39 cellular contexts compared by ENCODE assay signal in genomic region chr6:163915131-163915530, GRCh38.
"Had no signal": no experiment of that assay in that cellular context is flagged by ENCODE, and none has a peak within 500 bp of the region (broad histone marks: within the 10 kb centered on the region; RNA-seq: fewer than 3 reads in every experiment).

No MANE protein-coding gene starts in this region.

- FAIRE-seq: astrocyte, bronchial epithelial cell had no signal

- H3K4me3 Mint-ChIP-seq: activated naive CD4-positive, alpha-beta T cell treated with anti-CD3 and anti-CD28 coated beads for 36 hours; activated naive CD4-positive, alpha-beta T cell treated with anti-CD3 and anti-CD28 coated beads, Interleukin-2, amount 10 ng/mL, durations not matched to agents 7 days and 5 days; activated naive CD4-positive, alpha-beta T cell treated with anti-CD3 and anti-CD28 coated beads, Interleukin-2, amount 50 U/mL, for 24 hours; activated naive CD8-positive, alpha-beta T cell; activated naive CD8-positive, alpha-beta T cell treated with anti-CD3 and anti-CD28 coated beads for 36 hours; activated naive CD8-positive, alpha-beta T cell treated with anti-CD3 and anti-CD28 coated beads, Interleukin-2, amount 10 ng/mL, durations not matched to agents 7 days and 5 days; activated naive CD8-positive, alpha-beta T cell treated with anti-CD3 and anti-CD28 coated beads, Interleukin-2, amount 50 U/mL, for 24 hours; activated T-cell treated with anti-CD3 and anti-CD28 coated beads, Interleukin-2, amount 50 U/mL, for 24 hours; activated T-cell treated with anti-CD3 and anti-CD28 coated beads, Interleukin-2, amount 50 U/mL, for 4 hours; activated T-cell treated with anti-CD3 and anti-CD28 coated beads, Interleukin-2, amount 50 U/mL, for 72 hours; activated T-helper 1 cell treated with anti-CD3 and anti-CD28 coated beads, Interleukin-12 subunit alpha, Interleukin-12 subunit beta, Interleukin-2, Interleukin-4 antibody, amounts not matched to agents 30 ng/mL and 10 ng/mL and 1 ng/mL, durations not matched to agents 14 hours and 24 hours and 36 hours; activated T-helper 17 cell treated with anti-CD3 and anti-CD28 coated beads, Interleukin-2, amount 50 U/mL, for 72 hours; brain; central memory CD8-positive, alpha-beta T cell had no signal

- H3K4me1 Mint-ChIP-seq: activated naive CD4-positive, alpha-beta T cell treated with anti-CD3 and anti-CD28 coated beads, Interleukin-2, amount 10 ng/mL, durations not matched to agents 7 days and 5 days; activated naive CD4-positive, alpha-beta T cell treated with anti-CD3 and anti-CD28 coated beads, Interleukin-2, amount 50 U/mL, for 24 hours; activated naive CD8-positive, alpha-beta T cell treated with anti-CD3 and anti-CD28 coated beads for 36 hours; activated naive CD8-positive, alpha-beta T cell treated with anti-CD3 and anti-CD28 coated beads, Interleukin-2, amount 10 ng/mL, durations not matched to agents 7 days and 5 days; activated naive CD8-positive, alpha-beta T cell treated with anti-CD3 and anti-CD28 coated beads, Interleukin-2, amount 50 U/mL, for 24 hours; activated T-helper 17 cell treated with anti-CD3 and anti-CD28 coated beads, Interleukin-2, amount 50 U/mL, for 72 hours; central memory CD8-positive, alpha-beta T cell had no signal

- ATAC-seq: activated naive CD4-positive, alpha-beta T cell treated with anti-CD3 and anti-CD28 coated beads, Interleukin-2, amount 50 U/mL, for 72 hours; activated naive CD8-positive, alpha-beta T cell treated with anti-CD3 and anti-CD28 coated beads, Interleukin-2, amount 50 U/mL, for 24 hours; activated T-cell treated with anti-CD3 and anti-CD28 coated beads, Interleukin-2, amount 50 U/mL, for 4 hours; activated T-cell treated with anti-CD3 and anti-CD28 coated beads, Interleukin-2, amount 50 U/mL, for 72 hours; activated T-helper 17 cell treated with anti-CD3 and anti-CD28 coated beads, Interleukin-2, amount 50 U/mL, for 72 hours; body of pancreas had no signal

- H3K27ac Mint-ChIP-seq: activated naive CD4-positive, alpha-beta T cell treated with anti-CD3 and anti-CD28 coated beads for 36 hours; activated naive CD4-positive, alpha-beta T cell treated with anti-CD3 and anti-CD28 coated beads, Interleukin-2, amount 10 ng/mL, durations not matched to agents 7 days and 5 days; activated naive CD4-positive, alpha-beta T cell treated with anti-CD3 and anti-CD28 coated beads, Interleukin-2, amount 50 U/mL, for 24 hours; activated naive CD4-positive, alpha-beta T cell treated with anti-CD3 and anti-CD28 coated beads, Interleukin-2, amount 50 U/mL, for 72 hours; activated naive CD8-positive, alpha-beta T cell; activated naive CD8-positive, alpha-beta T cell treated with anti-CD3 and anti-CD28 coated beads for 36 hours; activated naive CD8-positive, alpha-beta T cell treated with anti-CD3 and anti-CD28 coated beads, Interleukin-2, amount 10 ng/mL, durations not matched to agents 7 days and 5 days; activated naive CD8-positive, alpha-beta T cell treated with anti-CD3 and anti-CD28 coated beads, Interleukin-2, amount 50 U/mL, for 24 hours; activated T-cell treated with anti-CD3 and anti-CD28 coated beads, Interleukin-2, amount 50 U/mL, for 24 hours; activated T-cell treated with anti-CD3 and anti-CD28 coated beads, Interleukin-2, amount 50 U/mL, for 72 hours; activated T-helper 1 cell treated with anti-CD3 and anti-CD28 coated beads, Interleukin-12 subunit alpha, Interleukin-12 subunit beta, Interleukin-2, Interleukin-4 antibody, amounts not matched to agents 30 ng/mL and 10 ng/mL and 1 ng/mL, durations not matched to agents 14 hours and 24 hours and 36 hours; activated T-helper 17 cell treated with anti-CD3 and anti-CD28 coated beads, Interleukin-2, amount 50 U/mL, for 72 hours; activated T-helper 2 cell treated with anti-CD3 and anti-CD28 coated beads, Interferon-gamma antibody, Interleukin-2, Interleukin-4, amounts not matched to agents 10 μg/mL and 5 μg/mL and 100 μg/mL, durations not matched to agents 14 hours and 24 hours and 36 hours had no signal

- H3K9me3 ChIP-seq: adrenal gland, ascending aorta, body of pancreas, breast epithelium had no signal

- DNase-seq: activated effector memory CD4-positive, alpha-beta T cell treated with anti-CD3 and anti-CD28 coated beads, Interleukin-2, amount 50 U/mL, for 16 hours; activated effector memory CD4-positive, alpha-beta T cell treated with Interleukin-2 at 50 U/mL for 16 hours; activated gamma-delta T cell; activated gamma-delta T cell treated with Interleukin-2 at 50 U/mL for 16 hours; activated naive CD4-positive, alpha-beta T cell; activated naive CD4-positive, alpha-beta T cell treated with anti-CD3 and anti-CD28 coated beads for 36 hours; activated naive CD4-positive, alpha-beta T cell treated with anti-CD3 and anti-CD28 coated beads, Interleukin-2, amount 10 ng/mL, durations not matched to agents 7 days and 5 days; activated naive CD4-positive, alpha-beta T cell treated with anti-CD3 and anti-CD28 coated beads, Interleukin-2, amount 50 U/mL, for 16 hours; activated naive CD4-positive, alpha-beta T cell treated with Interleukin-2 at 50 U/mL for 16 hours; activated naive CD8-positive, alpha-beta T cell treated with anti-CD3 and anti-CD28 coated beads for 36 hours; activated naive CD8-positive, alpha-beta T cell treated with anti-CD3 and anti-CD28 coated beads, Interleukin-2, amount 10 ng/mL, durations not matched to agents 7 days and 5 days; activated naive CD8-positive, alpha-beta T cell treated with anti-CD3 and anti-CD28 coated beads, Interleukin-2, amount 50 U/mL, for 24 hours; activated T-cell treated with anti-CD3 and anti-CD28 coated beads, Interleukin-2, amount 50 U/mL, for 1 hour; activated T-cell treated with anti-CD3 and anti-CD28 coated beads, Interleukin-2, amount 50 U/mL, for 24 hours; activated T-cell treated with anti-CD3 and anti-CD28 coated beads, Interleukin-2, amount 50 U/mL, for 4 hours; activated T-cell treated with anti-CD3 and anti-CD28 coated beads, Interleukin-2, amount 50 U/mL, for 48 hours; activated T-cell treated with anti-CD3 and anti-CD28 coated beads, Interleukin-2, amount 50 U/mL, for 72 hours; adrenal gland; amniotic stem cell; amygdala; anterior cingulate cortex; aorta; body of pancreas; brain microvascular endothelial cell; central memory CD4-positive, alpha-beta T cell; cerebellar nuclear complex had no signal

- H3K9me3 Mint-ChIP-seq: activated naive CD4-positive, alpha-beta T cell treated with anti-CD3 and anti-CD28 coated beads for 36 hours; activated naive CD4-positive, alpha-beta T cell treated with anti-CD3 and anti-CD28 coated beads, Interleukin-2, amount 10 ng/mL, durations not matched to agents 7 days and 5 days; activated naive CD4-positive, alpha-beta T cell treated with anti-CD3 and anti-CD28 coated beads, Interleukin-2, amount 50 U/mL, for 24 hours; activated naive CD4-positive, alpha-beta T cell treated with anti-CD3 and anti-CD28 coated beads, Interleukin-2, amount 50 U/mL, for 72 hours; activated naive CD8-positive, alpha-beta T cell treated with anti-CD3 and anti-CD28 coated beads for 36 hours; activated naive CD8-positive, alpha-beta T cell treated with anti-CD3 and anti-CD28 coated beads, Interleukin-2, amount 10 ng/mL, durations not matched to agents 7 days and 5 days; activated naive CD8-positive, alpha-beta T cell treated with anti-CD3 and anti-CD28 coated beads, Interleukin-2, amount 50 U/mL, for 24 hours; activated T-cell treated with anti-CD3 and anti-CD28 coated beads, Interleukin-2, amount 50 U/mL, for 24 hours; activated T-cell treated with anti-CD3 and anti-CD28 coated beads, Interleukin-2, amount 50 U/mL, for 4 hours; activated T-cell treated with anti-CD3 and anti-CD28 coated beads, Interleukin-2, amount 50 U/mL, for 72 hours; activated T-helper 1 cell treated with anti-CD3 and anti-CD28 coated beads, Interleukin-12 subunit alpha, Interleukin-12 subunit beta, Interleukin-2, Interleukin-4 antibody, amounts not matched to agents 30 ng/mL and 10 ng/mL and 1 ng/mL, durations not matched to agents 14 hours and 24 hours and 36 hours; activated T-helper 17 cell treated with anti-CD3 and anti-CD28 coated beads, Interleukin-2, amount 50 U/mL, for 72 hours; activated T-helper 2 cell treated with anti-CD3 and anti-CD28 coated beads, Interferon-gamma antibody, Interleukin-2, Interleukin-4, amounts not matched to agents 10 μg/mL and 5 μg/mL and 100 μg/mL, durations not matched to agents 14 hours and 24 hours and 36 hours had no signal

- H3K36me3 Mint-ChIP-seq: activated naive CD4-positive, alpha-beta T cell treated with anti-CD3 and anti-CD28 coated beads, Interleukin-2, amount 10 ng/mL, durations not matched to agents 7 days and 5 days; activated naive CD4-positive, alpha-beta T cell treated with anti-CD3 and anti-CD28 coated beads, Interleukin-2, amount 50 U/mL, for 24 hours; activated naive CD4-positive, alpha-beta T cell treated with anti-CD3 and anti-CD28 coated beads, Interleukin-2, amount 50 U/mL, for 72 hours; activated naive CD8-positive, alpha-beta T cell; activated naive CD8-positive, alpha-beta T cell treated with anti-CD3 and anti-CD28 coated beads for 36 hours; activated naive CD8-positive, alpha-beta T cell treated with anti-CD3 and anti-CD28 coated beads, Interleukin-2, amount 10 ng/mL, durations not matched to agents 7 days and 5 days had no signal

- H3K36me3 ChIP-seq: adrenal gland, ascending aorta, brain microvascular endothelial cell, breast epithelium, cardiac muscle cell had no signal

- H3K27me3 ChIP-seq: adrenal gland, ascending aorta, body of pancreas, brain microvascular endothelial cell, breast epithelium, cardiac muscle cell had no signal

- H3K27ac ChIP-seq: adrenal gland, ascending aorta, body of pancreas, brain microvascular endothelial cell, breast epithelium, cardiac muscle cell had no signal

- H3K27me3 Mint-ChIP-seq: activated naive CD8-positive, alpha-beta T cell treated with anti-CD3 and anti-CD28 coated beads for 36 hours had no signal

- H3K4me3 ChIP-seq: adrenal gland, ascending aorta, body of pancreas, breast epithelium, cardiac muscle cell had no signal

- H3K4me1 ChIP-seq: adrenal gland, ascending aorta, body of pancreas, breast epithelium had no signal
